17 cellular contexts compared by ENCODE assay signal in genomic region chr1:5908461-5909375, GRCh38.
"Had no signal": no experiment of that assay in that cellular context is flagged by ENCODE, and none has a peak within 500 bp of the region (broad histone marks: within the 10 kb centered on the region; RNA-seq: fewer than 3 reads in every experiment).

No MANE protein-coding gene starts in this region.

- H3K9ac ChIP-seq: neural progenitor cell, SK-N-SH had no signal

- H3K36me3 Mint-ChIP-seq: activated CD8-positive, alpha-beta memory T cell treated with anti-CD3 and anti-CD28 coated beads, Interleukin-2, amount 10 ng/mL, durations not matched to agents 7 days and 5 days had no signal

- H3K4me1 ChIP-seq: foreskin keratinocyte, heart right ventricle, neural progenitor cell, right lobe of liver, testis had no signal

- H3K27me3 ChIP-seq: foreskin keratinocyte, heart right ventricle, neural progenitor cell, right lobe of liver, testis had no signal

- H3K27ac ChIP-seq: foreskin keratinocyte, heart right ventricle, neural progenitor cell, right lobe of liver, testis had no signal

- H3K4me3 Mint-ChIP-seq: activated CD8-positive, alpha-beta memory T cell treated with anti-CD3 and anti-CD28 coated beads, Interleukin-2, amount 10 ng/mL, durations not matched to agents 7 days and 5 days; activated naive CD8-positive, alpha-beta T cell; neural progenitor cell; stimulated activated naive CD8-positive, alpha-beta T cell treated with anti-CD3 and anti-CD28 coated beads, Interleukin-15, Interleukin-2, amounts not matched to agents 100 ng/mL and 50 ng/mL, for 24 hours; T-helper 1 cell treated with Interleukin-12 subunit alpha and Interleukin-12 subunit beta and Interleukin-4 antibody, amounts not matched to agents 30 μg/mL and 1 μg/mL, for 36 hours had no signal

- DNase-seq: activated CD4-positive, alpha-beta T cell treated with anti-CD3 and anti-CD28 coated beads, Interleukin-2, amount 50 U/mL, for 1 hour; activated CD4-positive, CD25-positive, alpha-beta regulatory T cell; activated CD8-positive, alpha-beta memory T cell treated with anti-CD3 and anti-CD28 coated beads, Interleukin-2, amount 10 ng/mL, durations not matched to agents 7 days and 5 days; activated gamma-delta T cell; activated T-cell treated with anti-CD3 and anti-CD28 coated beads, Interleukin-2, amount 50 U/mL, for 48 hours; foreskin keratinocyte; heart right ventricle; left ventricle myocardium superior; SK-N-SH; stimulated activated CD4-positive, alpha-beta T cell treated with anti-CD3 and anti-CD28 coated beads, Interleukin-2, amount 100 ng/mL, for 48 hours; testis had no signal

- H3K9me3 Mint-ChIP-seq: neural progenitor cell; stimulated activated naive CD8-positive, alpha-beta T cell treated with anti-CD3 and anti-CD28 coated beads, Interleukin-15, Interleukin-2, amounts not matched to agents 100 ng/mL and 50 ng/mL, for 24 hours; T-helper 1 cell treated with Interleukin-12 subunit alpha and Interleukin-12 subunit beta and Interleukin-4 antibody, amounts not matched to agents 30 μg/mL and 1 μg/mL, for 36 hours had no signal

- H3K27ac Mint-ChIP-seq: activated CD8-positive, alpha-beta memory T cell treated with anti-CD3 and anti-CD28 coated beads, Interleukin-2, amount 10 ng/mL, durations not matched to agents 7 days and 5 days; activated naive CD8-positive, alpha-beta T cell; neural progenitor cell; progenitor cell of endocrine pancreas; stimulated activated naive CD8-positive, alpha-beta T cell treated with anti-CD3 and anti-CD28 coated beads, Interleukin-15, Interleukin-2, amounts not matched to agents 100 ng/mL and 50 ng/mL, for 24 hours; T-helper 1 cell treated with Interleukin-12 subunit alpha and Interleukin-12 subunit beta and Interleukin-4 antibody, amounts not matched to agents 30 μg/mL and 1 μg/mL, for 36 hours had no signal

- H3K4me1 Mint-ChIP-seq: activated CD8-positive, alpha-beta memory T cell treated with anti-CD3 and anti-CD28 coated beads, Interleukin-2, amount 10 ng/mL, durations not matched to agents 7 days and 5 days had no signal

- H3K9me3 ChIP-seq: heart right ventricle, right lobe of liver, SK-N-SH, testis had no signal

- H3K4me3 ChIP-seq: heart right ventricle, neural progenitor cell, right lobe of liver, testis had no signal

- H3K36me3 ChIP-seq: neural progenitor cell, right lobe of liver had no signal

- ATAC-seq: activated CD8-positive, alpha-beta memory T cell treated with anti-CD3 and anti-CD28 coated beads, Interleukin-2, amount 10 ng/mL, durations not matched to agents 7 days and 5 days; foreskin keratinocyte; heart right ventricle; left ventricle myocardium superior; right lobe of liver had no signal

- H3K4me2 ChIP-seq: neural progenitor cell, SK-N-SH had no signal
